ENCODE assay signal across 1 cellular context in genomic region chr22:50640296-50640695, GRCh38. TPM values are rescaled to one million over a fixed set of nuclear protein-coding genes. Genes with fewer than 3 reads are reported as not detected.
"Had no signal": no experiment of that assay in that cellular context is flagged by ENCODE, and none has a peak within 500 bp of the region (broad histone marks: within the 10 kb centered on the region; RNA-seq: fewer than 3 reads in every experiment).

No MANE protein-coding gene starts in this region.

RNA-seq across cellular contexts. Expression of gene SHANK3, which starts 32.3 kb away (rescaled TPM):
- polyA plus RNA-seq: naive thymus-derived CD4-positive, alpha-beta T cell had no signal

RNA-seq across cellular contexts. Expression of gene MAPK8IP2, which starts 39.7 kb away (rescaled TPM):
- polyA plus RNA-seq: naive thymus-derived CD4-positive, alpha-beta T cell had no signal
